In the genomic region with DNA sequence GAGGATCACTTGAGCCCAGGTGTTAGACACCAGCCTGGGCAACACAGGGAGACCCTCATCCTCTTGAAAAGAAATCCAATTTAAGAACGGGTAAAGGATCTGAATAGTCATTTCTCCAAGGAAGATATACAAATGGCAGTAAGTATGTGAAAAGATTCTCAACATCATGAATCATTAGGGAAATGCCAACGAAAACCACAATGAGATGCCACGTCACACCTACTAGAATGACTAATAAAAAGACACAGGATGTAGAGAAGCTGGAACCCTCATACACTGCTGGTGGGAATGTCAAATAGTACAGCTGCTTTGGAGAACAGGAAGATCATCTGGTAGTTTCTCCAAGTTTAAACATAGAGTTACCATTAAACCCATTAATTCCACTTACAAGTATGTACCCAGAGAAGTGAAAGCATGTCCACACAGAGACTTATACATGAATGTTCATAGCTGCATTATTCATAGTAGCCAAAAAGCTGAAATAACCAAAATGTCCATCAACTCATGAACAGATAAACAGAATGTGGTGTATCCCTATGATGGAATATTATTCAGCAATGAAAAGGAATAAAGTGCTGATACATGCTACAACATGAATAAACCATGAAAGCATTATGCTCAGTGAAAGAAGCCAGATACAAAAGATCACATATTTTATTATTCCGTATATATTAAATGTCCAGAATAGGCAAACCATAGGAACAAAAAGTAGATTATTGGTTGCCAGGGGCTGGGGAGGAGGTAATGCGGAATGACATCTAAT, we compare ENCODE assay signal across 8 cellular contexts. TPM values are rescaled to one million over a fixed set of nuclear protein-coding genes. Genes with fewer than 3 reads are reported as not detected.
DNase-seq lines count a peak whose midpoint lies in the region; ATAC-seq, FAIRE-seq and TF ChIP-seq lines count a peak whose summit lies in the region.

No MANE protein-coding gene starts in this region.

- H2AFZ ChIP-seq in H9 (ENCODE audit: low read length): no peak overlapping the region

- no peaks in the 10 kb centered on the region for H3K79me2 ChIP-seq in H9 (ENCODE audit: insufficient read depth, low read length)

- H3K9ac ChIP-seq in adipocyte (ENCODE audit: low read length): peak overlapping the region; percentile 71
- no peak overlapping the region for H3K9ac ChIP-seq in H9 (ENCODE audit: extremely low read depth, insufficient read length, low read length)

- H2AK5ac ChIP-seq in H9 (ENCODE audit: insufficient read length, low read length): no peak overlapping the region

- no peak overlapping the region for H2BK15ac ChIP-seq in H9 (ENCODE audit: low read depth, low read length)

- no peaks in the 10 kb centered on the region for H3K4me1 Mint-ChIP-seq in H9

- no peak overlapping the region for H3K4me2 ChIP-seq in H9 (ENCODE audit: insufficient read depth, insufficient read length, low read length)

- no peak overlapping the region for H2BK20ac ChIP-seq in H9 (ENCODE audit: low read depth, low read length, poor library complexity, severe bottlenecking)

- H3K27me3 Mint-ChIP-seq in H9 (ENCODE audit: low read depth): no peaks in the 10 kb centered on the region; the same call in none of the 2 replicates

- H3K18ac ChIP-seq in H9 (ENCODE audit: insufficient read length, low read depth, low read length): no peak overlapping the region

- no peaks in the 10 kb centered on the region for H3K9me3 Mint-ChIP-seq in H9

- H3K36me3 ChIP-seq in MG63 (no peaks in the 10 kb centered on the region), adipocyte (ENCODE audit: control insufficient read depth, insufficient read depth, low read length, severe bottlenecking) (no peaks in the 10 kb centered on the region)

- H3K23me2 ChIP-seq in H9 (ENCODE audit: insufficient read length, low read depth, low read length, poor library complexity, severe bottlenecking): no peaks in the 10 kb centered on the region

- no peak overlapping the region for H3K56ac ChIP-seq in H9 (ENCODE audit: insufficient read length, low read depth, low read length)

- H2BK12ac ChIP-seq in H9 (ENCODE audit: insufficient read length, low read depth, low read length): no peak overlapping the region

- no peak for FAIRE-seq in frontal cortex (lab: Jason Lieb, UNC)

- H3K4me1 ChIP-seq in adipocyte (ENCODE audit: control insufficient read depth, insufficient read depth, low read length) (peaks cover 18% of the 10 kb centered on the region), H9 (ENCODE audit: insufficient read depth, low read length) (no peaks in the 10 kb centered on the region)

- H3K14ac ChIP-seq in H9 (ENCODE audit: insufficient read depth, low read length): no peak overlapping the region

- H4K20me1 ChIP-seq in H9 (ENCODE audit: control insufficient read depth, insufficient read depth, insufficient read length): no peaks in the 10 kb centered on the region

- no peak overlapping the region for H3K27ac ChIP-seq in H9 (ENCODE audit: insufficient read length, low read depth, low read length)

- H3K9me3 ChIP-seq in MG63: 0 out of 2 replicates have a peak, but pooled peaks cover 2% of the 10 kb centered on the region
- H3K9me3 ChIP-seq in adipocyte (ENCODE audit: control insufficient read depth, low read length): no peaks in the 10 kb centered on the region
- H3K9me3 ChIP-seq in H9 (ENCODE audit: control insufficient read depth, low read depth, low read length): no peaks in the 10 kb centered on the region

- peak; percentile 75 for ATAC-seq in GM18870 (IDR thresholded peaks at IDR 0.05; ENCODE audit: unreplicated experiment)

- H4K91ac ChIP-seq in H9 (ENCODE audit: insufficient read length, low read depth, low read length): no peak overlapping the region

- H3K79me1 ChIP-seq in H9 (ENCODE audit: insufficient read depth, low read depth, low read length, poor library complexity, severe bottlenecking): no peaks in the 10 kb centered on the region

- H3K4me3 ChIP-seq in MG63 (no peak overlapping the region), adipocyte (ENCODE audit: low read length) (no peak overlapping the region)

- no peak overlapping the region for H3T11ph ChIP-seq in H9 (ENCODE audit: low read length)

- no peak overlapping the region for H3K27ac Mint-ChIP-seq in H9

- TF ChIP-seq CTCF in H9 (conservative IDR thresholded peaks at IDR 0.05): no peak

- H3K4ac ChIP-seq in H9 (ENCODE audit: low read depth, low read length): no peak overlapping the region

- no peak overlapping the region for H4K8ac ChIP-seq in H9 (replicated peaks; ENCODE audit: insufficient read length, low read depth, low read length)

- no peak overlapping the region for H3K4me3 Mint-ChIP-seq in H9

- H3K36me3 Mint-ChIP-seq in H9 (ENCODE audit: insufficient read depth in 1 of 3, low read depth in 3 of 3): no peaks in the 10 kb centered on the region

- no peak overlapping the region for H2BK5ac ChIP-seq in H9 (ENCODE audit: insufficient read length, low read length)

- no peak overlapping the region for H3K23ac ChIP-seq in H9 (ENCODE audit: insufficient read length, low read depth, low read length)

- H4K5ac ChIP-seq in H9 (ENCODE audit: insufficient read length, low read depth, low read length): no peak overlapping the region

- DNase-seq in MG63 (peak; percentile 61), adipocyte (ENCODE audit: low read depth) (peak; percentile 81), pulmonary artery endothelial cell (ENCODE audit: low read depth, low spot score) (peak; percentile 84), frontal cortex (ENCODE audit: low spot score in 2 of 2) (no peak), C1 segment of cervical spinal cord (lab: John Stamatoyannopoulos, UW) (no peak), H9 (no peak), NCI-H187 (lab: John Stamatoyannopoulos, UW) (no peak)

- no peaks in the 10 kb centered on the region for H3K27me3 ChIP-seq in MG63
- H3K27me3 ChIP-seq in adipocyte (replicated peaks; ENCODE audit: control insufficient read depth, insufficient read depth, low read length): no peaks in the 10 kb centered on the region
- H3K27me3 ChIP-seq in H9 (ENCODE audit: insufficient read depth, low read length): no peaks in the 10 kb centered on the region

- no CpG with 5 or more reads among the region's 5 CpGs for WGBS in H9 (ENCODE audit: extremely low coverage, insufficient read length, low lambda C conversion rate)

- no peak overlapping the region for H2BK120ac ChIP-seq in H9 (ENCODE audit: low read depth, low read length, poor library complexity, severe bottlenecking)

RNA-seq across cellular contexts. Expression of a gene that starts 13.1 kb away (rescaled TPM):
- total RNA-seq in MG63 (2014; rRNA removed; shearing (Covaris generic); ENCODE audit: low replicate concordance): 2.0 and 6.6 TPM in 2 replicates
- total RNA-seq in pulmonary artery endothelial cell (10.3 and 10.9 TPM in 2 replicates), frontal cortex (9.8 TPM), H9 (2021) (71.8 and 72.9 TPM in 2 replicates)

Comparison
In these comparisons a context has a peak if more than half of its experiments do, and no peak if none do; other contexts are left out.
1. DNase-seq: peak in MG63 (single experiment), adipocyte (single experiment) and pulmonary artery endothelial cell (single experiment); none in frontal cortex (0 of 2), C1 segment of cervical spinal cord (0 of 14), H9 (single experiment) and NCI-H187 (0 of 2).